In genomic region chr20:62493253-62493885, GRCh38 we compare ENCODE assay signal across 18 cellular contexts. TPM values are rescaled to one million over a fixed set of nuclear protein-coding genes. Genes with fewer than 3 reads are reported as not detected.
"Had no signal": no experiment of that assay in that cellular context is flagged by ENCODE, and none has a peak within 500 bp of the region (broad histone marks: within the 10 kb centered on the region; RNA-seq: fewer than 3 reads in every experiment).

No MANE protein-coding gene starts in this region.

- ATAC-seq: lower lobe of right lung, natural killer cell had no signal

- H3K9me3 ChIP-seq: esophagus squamous epithelium, lower lobe of right lung, neutrophil had no signal

- FAIRE-seq: astrocyte, bronchial epithelial cell, endothelial cell of umbilical vein had no signal

- H3K36me3 ChIP-seq: esophagus squamous epithelium, lower lobe of right lung, neutrophil had no signal

- H3K4me3 ChIP-seq: esophagus squamous epithelium, lower lobe of right lung had no signal

- H3K27ac ChIP-seq: esophagus squamous epithelium, lower lobe of right lung, neutrophil had no signal

- DNase-seq: activated CD4-positive, alpha-beta T cell treated with anti-CD3 and anti-CD28 coated beads, Interleukin-2, amount 50 U/mL, for 1 hour; activated CD8-positive, alpha-beta memory T cell treated with anti-CD3 and anti-CD28 coated beads for 24 hours; activated CD8-positive, alpha-beta memory T cell treated with anti-CD3 and anti-CD28 coated beads, Interleukin-2, amount 50 U/mL, for 48 hours; activated effector memory CD4-positive, alpha-beta T cell treated with Interleukin-2 at 50 U/mL for 16 hours; activated naive CD4-positive, alpha-beta T cell treated with anti-CD3 and anti-CD28 coated beads, Interleukin-2, amount 50 U/mL, for 16 hours; activated T-cell treated with anti-CD3 and anti-CD28 coated beads, Interleukin-2, amount 50 U/mL, for 48 hours; effector memory CD4-positive, alpha-beta T cell; esophagus squamous epithelium; lower lobe of right lung; natural killer cell; stimulated activated CD4-positive, alpha-beta T cell treated with anti-CD3 and anti-CD28 coated beads, Interleukin-2, amount 100 ng/mL, for 24 hours had no signal

RNA-seq across cellular contexts. Expression of gene GATA5, which starts 17.6 kb away (rescaled TPM):
- total RNA-seq: astrocyte; bronchial epithelial cell; cerebellum; endothelial cell of umbilical vein; natural killer cell; T-helper 1 cell treated with Interleukin-12 subunit alpha and Interleukin-12 subunit beta and Interleukin-4 antibody, amounts not matched to agents 30 ng/mL and 1 ng/mL, for 36 hours; temporal lobe had no signal
- polyA plus RNA-seq: endothelial cell of umbilical vein had no signal
